Comparison of ENCODE assay signal across 1 cellular context in the genomic region with DNA sequence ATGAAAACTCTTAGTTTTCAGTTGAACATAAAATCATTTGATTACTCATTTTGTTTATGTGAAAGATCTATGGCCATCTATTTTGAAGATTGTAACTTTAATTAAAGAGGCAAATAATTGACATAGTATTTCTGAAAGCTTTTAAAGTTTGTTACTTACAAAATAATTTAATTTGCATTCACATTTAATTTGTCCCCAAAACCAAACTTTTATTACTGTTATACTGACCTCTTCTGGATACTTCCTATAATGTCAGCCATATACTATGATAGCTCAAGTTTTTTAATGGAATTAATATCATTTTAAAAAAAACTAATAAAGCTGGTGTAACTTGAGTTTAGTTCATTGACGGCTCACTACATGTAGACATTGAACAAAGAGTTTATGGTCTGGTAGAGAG.
TF ChIP-seq lines count a peak whose summit lies in the region.

No MANE protein-coding gene starts in this region.

TF ChIP-seq in GM23338, 12 proteins besides CTCF, POLR2A, EP300 and RAD21 (continued from another document):
- TF ChIP-seq, protein P1, sequence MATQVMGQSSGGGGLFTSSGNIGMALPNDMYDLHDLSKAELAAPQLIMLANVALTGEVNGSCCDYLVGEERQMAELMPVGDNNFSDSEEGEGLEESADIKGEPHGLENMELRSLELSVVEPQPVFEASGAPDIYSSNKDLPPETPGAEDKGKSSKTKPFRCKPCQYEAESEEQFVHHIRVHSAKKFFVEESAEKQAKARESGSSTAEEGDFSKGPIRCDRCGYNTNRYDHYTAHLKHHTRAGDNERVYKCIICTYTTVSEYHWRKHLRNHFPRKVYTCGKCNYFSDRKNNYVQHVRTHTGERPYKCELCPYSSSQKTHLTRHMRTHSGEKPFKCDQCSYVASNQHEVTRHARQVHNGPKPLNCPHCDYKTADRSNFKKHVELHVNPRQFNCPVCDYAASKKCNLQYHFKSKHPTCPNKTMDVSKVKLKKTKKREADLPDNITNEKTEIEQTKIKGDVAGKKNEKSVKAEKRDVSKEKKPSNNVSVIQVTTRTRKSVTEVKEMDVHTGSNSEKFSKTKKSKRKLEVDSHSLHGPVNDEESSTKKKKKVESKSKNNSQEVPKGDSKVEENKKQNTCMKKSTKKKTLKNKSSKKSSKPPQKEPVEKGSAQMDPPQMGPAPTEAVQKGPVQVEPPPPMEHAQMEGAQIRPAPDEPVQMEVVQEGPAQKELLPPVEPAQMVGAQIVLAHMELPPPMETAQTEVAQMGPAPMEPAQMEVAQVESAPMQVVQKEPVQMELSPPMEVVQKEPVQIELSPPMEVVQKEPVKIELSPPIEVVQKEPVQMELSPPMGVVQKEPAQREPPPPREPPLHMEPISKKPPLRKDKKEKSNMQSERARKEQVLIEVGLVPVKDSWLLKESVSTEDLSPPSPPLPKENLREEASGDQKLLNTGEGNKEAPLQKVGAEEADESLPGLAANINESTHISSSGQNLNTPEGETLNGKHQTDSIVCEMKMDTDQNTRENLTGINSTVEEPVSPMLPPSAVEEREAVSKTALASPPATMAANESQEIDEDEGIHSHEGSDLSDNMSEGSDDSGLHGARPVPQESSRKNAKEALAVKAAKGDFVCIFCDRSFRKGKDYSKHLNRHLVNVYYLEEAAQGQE (IDR thresholded peaks at IDR 0.05; ENCODE audit: unreplicated experiment): no peak
- TF ChIP-seq, protein P2, sequence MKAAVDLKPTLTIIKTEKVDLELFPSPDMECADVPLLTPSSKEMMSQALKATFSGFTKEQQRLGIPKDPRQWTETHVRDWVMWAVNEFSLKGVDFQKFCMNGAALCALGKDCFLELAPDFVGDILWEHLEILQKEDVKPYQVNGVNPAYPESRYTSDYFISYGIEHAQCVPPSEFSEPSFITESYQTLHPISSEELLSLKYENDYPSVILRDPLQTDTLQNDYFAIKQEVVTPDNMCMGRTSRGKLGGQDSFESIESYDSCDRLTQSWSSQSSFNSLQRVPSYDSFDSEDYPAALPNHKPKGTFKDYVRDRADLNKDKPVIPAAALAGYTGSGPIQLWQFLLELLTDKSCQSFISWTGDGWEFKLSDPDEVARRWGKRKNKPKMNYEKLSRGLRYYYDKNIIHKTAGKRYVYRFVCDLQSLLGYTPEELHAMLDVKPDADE (IDR thresholded peaks at IDR 0.05): no peak
- TF ChIP-seq NANOG (IDR thresholded peaks at IDR 0.05; ENCODE audit: borderline replicate concordance) (no peak), CREB1 (CRISPR knock-in tag; IDR thresholded peaks at IDR 0.05; ENCODE audit: low read depth) (no peak), JUNB (IDR thresholded peaks at IDR 0.05; ENCODE audit: unreplicated experiment) (no peak), POLR2AphosphoS5 (IDR thresholded peaks at IDR 0.05; ENCODE audit: low read depth) (no peak), EZH2 (IDR thresholded peaks at IDR 0.05; ENCODE audit: low read depth, unreplicated experiment) (no peak)
